Comparison of ENCODE assay signal across 1 cellular context in the genomic region with DNA sequence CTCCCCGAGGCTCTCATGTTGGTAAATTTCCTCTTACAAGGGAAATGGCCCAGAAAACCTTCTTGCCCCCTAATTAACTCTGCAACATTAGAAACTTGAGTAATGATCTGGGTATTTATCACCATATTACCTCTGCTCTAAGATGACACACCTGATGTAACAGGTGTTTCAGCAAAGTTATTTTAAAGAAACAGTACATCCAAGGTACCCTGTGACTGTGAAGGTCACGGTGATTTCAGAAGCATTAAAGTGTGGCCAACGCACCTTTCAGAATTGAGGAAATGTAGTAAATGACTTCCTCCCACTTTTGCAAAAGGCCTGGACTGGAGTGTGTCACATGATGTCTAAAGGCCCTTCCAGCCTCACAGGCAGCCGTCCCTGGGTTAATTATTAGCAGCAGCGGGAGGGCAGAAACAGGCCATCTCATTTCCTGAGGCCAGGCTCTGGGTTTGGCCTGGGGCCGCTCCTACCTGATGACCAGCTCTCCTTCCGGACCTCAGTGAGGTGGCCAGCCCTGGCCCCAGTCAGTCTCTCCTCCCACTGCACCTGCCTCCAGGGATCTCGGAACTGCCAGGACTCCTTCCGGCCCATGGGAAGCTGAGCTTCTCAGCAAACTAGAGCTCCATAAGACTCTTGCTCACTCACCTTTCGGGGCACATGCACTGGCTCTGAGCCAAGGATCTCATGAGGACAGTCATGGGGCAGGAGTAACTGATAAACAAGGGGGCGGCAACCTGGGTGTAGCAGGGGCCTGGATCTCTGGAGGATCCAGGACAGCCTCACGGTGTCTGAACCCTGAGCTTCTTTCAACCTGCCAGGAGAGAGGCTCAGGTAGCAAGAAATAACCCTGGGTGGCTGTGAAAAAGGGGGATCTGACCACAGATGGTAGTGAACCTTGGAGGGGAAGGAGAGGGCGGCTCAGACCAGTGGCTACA.
TF ChIP-seq lines count a peak whose summit lies in the region.

No MANE protein-coding gene starts in this region.

TF ChIP-seq in HepG2, 621 proteins besides CTCF, POLR2A, EP300 and RAD21 (continued from another document and continues in another):
- TF ChIP-seq, protein P1, sequence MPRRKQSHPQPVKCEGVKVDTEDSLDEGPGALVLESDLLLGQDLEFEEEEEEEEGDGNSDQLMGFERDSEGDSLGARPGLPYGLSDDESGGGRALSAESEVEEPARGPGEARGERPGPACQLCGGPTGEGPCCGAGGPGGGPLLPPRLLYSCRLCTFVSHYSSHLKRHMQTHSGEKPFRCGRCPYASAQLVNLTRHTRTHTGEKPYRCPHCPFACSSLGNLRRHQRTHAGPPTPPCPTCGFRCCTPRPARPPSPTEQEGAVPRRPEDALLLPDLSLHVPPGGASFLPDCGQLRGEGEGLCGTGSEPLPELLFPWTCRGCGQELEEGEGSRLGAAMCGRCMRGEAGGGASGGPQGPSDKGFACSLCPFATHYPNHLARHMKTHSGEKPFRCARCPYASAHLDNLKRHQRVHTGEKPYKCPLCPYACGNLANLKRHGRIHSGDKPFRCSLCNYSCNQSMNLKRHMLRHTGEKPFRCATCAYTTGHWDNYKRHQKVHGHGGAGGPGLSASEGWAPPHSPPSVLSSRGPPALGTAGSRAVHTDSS (CRISPR knock-in tag; conservative IDR thresholded peaks at IDR 0.05), result no peak
- TF ChIP-seq PCBP1 (IDR thresholded peaks at IDR 0.05; ENCODE audit: borderline replicate concordance, low read depth, low read length), result no peak
- TF ChIP-seq ARNT2 (CRISPR knock-in tag; IDR thresholded peaks at IDR 0.05; ENCODE audit: low read depth), result peak; percentile 39; the same call in 1 of the 2 replicates
- TF ChIP-seq, protein P2, sequence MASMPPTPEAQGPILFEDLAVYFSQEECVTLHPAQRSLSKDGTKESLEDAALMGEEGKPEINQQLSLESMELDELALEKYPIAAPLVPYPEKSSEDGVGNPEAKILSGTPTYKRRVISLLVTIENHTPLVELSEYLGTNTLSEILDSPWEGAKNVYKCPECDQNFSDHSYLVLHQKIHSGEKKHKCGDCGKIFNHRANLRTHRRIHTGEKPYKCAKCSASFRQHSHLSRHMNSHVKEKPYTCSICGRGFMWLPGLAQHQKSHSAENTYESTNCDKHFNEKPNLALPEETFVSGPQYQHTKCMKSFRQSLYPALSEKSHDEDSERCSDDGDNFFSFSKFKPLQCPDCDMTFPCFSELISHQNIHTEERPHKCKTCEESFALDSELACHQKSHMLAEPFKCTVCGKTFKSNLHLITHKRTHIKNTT (CRISPR knock-in tag; IDR thresholded peaks at IDR 0.05), result no peak
- TF ChIP-seq, protein P3, sequence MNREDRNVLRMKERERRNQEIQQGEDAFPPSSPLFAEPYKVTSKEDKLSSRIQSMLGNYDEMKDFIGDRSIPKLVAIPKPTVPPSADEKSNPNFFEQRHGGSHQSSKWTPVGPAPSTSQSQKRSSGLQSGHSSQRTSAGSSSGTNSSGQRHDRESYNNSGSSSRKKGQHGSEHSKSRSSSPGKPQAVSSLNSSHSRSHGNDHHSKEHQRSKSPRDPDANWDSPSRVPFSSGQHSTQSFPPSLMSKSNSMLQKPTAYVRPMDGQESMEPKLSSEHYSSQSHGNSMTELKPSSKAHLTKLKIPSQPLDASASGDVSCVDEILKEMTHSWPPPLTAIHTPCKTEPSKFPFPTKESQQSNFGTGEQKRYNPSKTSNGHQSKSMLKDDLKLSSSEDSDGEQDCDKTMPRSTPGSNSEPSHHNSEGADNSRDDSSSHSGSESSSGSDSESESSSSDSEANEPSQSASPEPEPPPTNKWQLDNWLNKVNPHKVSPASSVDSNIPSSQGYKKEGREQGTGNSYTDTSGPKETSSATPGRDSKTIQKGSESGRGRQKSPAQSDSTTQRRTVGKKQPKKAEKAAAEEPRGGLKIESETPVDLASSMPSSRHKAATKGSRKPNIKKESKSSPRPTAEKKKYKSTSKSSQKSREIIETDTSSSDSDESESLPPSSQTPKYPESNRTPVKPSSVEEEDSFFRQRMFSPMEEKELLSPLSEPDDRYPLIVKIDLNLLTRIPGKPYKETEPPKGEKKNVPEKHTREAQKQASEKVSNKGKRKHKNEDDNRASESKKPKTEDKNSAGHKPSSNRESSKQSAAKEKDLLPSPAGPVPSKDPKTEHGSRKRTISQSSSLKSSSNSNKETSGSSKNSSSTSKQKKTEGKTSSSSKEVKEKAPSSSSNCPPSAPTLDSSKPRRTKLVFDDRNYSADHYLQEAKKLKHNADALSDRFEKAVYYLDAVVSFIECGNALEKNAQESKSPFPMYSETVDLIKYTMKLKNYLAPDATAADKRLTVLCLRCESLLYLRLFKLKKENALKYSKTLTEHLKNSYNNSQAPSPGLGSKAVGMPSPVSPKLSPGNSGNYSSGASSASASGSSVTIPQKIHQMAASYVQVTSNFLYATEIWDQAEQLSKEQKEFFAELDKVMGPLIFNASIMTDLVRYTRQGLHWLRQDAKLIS (CRISPR knock-in tag; IDR thresholded peaks at IDR 0.05), result no peak
- TF ChIP-seq, protein P4, sequence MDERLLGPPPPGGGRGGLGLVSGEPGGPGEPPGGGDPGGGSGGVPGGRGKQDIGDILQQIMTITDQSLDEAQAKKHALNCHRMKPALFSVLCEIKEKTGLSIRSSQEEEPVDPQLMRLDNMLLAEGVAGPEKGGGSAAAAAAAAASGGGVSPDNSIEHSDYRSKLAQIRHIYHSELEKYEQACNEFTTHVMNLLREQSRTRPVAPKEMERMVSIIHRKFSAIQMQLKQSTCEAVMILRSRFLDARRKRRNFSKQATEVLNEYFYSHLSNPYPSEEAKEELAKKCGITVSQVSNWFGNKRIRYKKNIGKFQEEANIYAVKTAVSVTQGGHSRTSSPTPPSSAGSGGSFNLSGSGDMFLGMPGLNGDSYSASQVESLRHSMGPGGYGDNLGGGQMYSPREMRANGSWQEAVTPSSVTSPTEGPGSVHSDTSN (CRISPR knock-in tag; IDR thresholded peaks at IDR 0.05), result no peak
- TF ChIP-seq ZNF20 (CRISPR knock-in tag; IDR thresholded peaks at IDR 0.05), result no peak
- peak; percentile 34; the same call in 1 of the 2 replicates for TF ChIP-seq GABPA (IDR thresholded peaks at IDR 0.05; ENCODE audit: low read depth, low read length)
- TF ChIP-seq GABPA (CRISPR knock-in tag; IDR thresholded peaks at IDR 0.05; ENCODE audit: low read depth), result peak; percentile 77
- TF ChIP-seq ZNF777 (CRISPR knock-in tag; IDR thresholded peaks at IDR 0.05), result peak; percentile 72
- TF ChIP-seq, protein P5, sequence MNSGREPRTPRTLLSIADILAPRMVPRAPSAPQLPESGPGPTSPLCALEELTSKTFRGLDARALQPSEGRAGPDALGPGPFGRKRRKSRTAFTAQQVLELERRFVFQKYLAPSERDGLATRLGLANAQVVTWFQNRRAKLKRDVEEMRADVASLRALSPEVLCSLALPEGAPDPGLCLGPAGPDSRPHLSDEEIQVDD (CRISPR knock-in tag; IDR thresholded peaks at IDR 0.05; ENCODE audit: borderline replicate concordance), result no peak
- no peak for TF ChIP-seq DNMT1 (CRISPR knock-in tag; IDR thresholded peaks at IDR 0.05)
- TF ChIP-seq ZNF235 (CRISPR knock-in tag; IDR thresholded peaks at IDR 0.05; ENCODE audit: borderline replicate concordance), result no peak
- TF ChIP-seq, protein P6, sequence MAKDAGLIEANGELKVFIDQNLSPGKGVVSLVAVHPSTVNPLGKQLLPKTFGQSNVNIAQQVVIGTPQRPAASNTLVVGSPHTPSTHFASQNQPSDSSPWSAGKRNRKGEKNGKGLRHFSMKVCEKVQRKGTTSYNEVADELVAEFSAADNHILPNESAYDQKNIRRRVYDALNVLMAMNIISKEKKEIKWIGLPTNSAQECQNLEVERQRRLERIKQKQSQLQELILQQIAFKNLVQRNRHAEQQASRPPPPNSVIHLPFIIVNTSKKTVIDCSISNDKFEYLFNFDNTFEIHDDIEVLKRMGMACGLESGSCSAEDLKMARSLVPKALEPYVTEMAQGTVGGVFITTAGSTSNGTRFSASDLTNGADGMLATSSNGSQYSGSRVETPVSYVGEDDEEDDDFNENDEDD (CRISPR knock-in tag; IDR thresholded peaks at IDR 0.05; ENCODE audit: borderline replicate concordance), result no peak
- TF ChIP-seq TAF15 (IDR thresholded peaks at IDR 0.05; ENCODE audit: low read depth, low read length, poor library complexity, severe bottlenecking), result no peak
- no peak for TF ChIP-seq ZNF550 (CRISPR knock-in tag; IDR thresholded peaks at IDR 0.05; ENCODE audit: borderline replicate concordance)
- TF ChIP-seq TBX2 (CRISPR knock-in tag; IDR thresholded peaks at IDR 0.05; ENCODE audit: borderline replicate concordance), result peak; percentile 74
- no peak for TF ChIP-seq MZF1 (CRISPR knock-in tag; IDR thresholded peaks at IDR 0.05; ENCODE audit: borderline replicate concordance)
- TF ChIP-seq, protein P7, sequence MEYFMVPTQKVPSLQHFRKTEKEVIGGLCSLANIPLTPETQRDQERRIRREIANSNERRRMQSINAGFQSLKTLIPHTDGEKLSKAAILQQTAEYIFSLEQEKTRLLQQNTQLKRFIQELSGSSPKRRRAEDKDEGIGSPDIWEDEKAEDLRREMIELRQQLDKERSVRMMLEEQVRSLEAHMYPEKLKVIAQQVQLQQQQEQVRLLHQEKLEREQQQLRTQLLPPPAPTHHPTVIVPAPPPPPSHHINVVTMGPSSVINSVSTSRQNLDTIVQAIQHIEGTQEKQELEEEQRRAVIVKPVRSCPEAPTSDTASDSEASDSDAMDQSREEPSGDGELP (IDR thresholded peaks at IDR 0.05; ENCODE audit: borderline replicate concordance, low read depth), result peak; percentile 62; the same call in 1 of the 2 replicates
- TF ChIP-seq FOXO1 (CRISPR knock-in tag; IDR thresholded peaks at IDR 0.05), result peak; percentile 56
- no peak for TF ChIP-seq ZNF879 (CRISPR knock-in tag; IDR thresholded peaks at IDR 0.05)
- TF ChIP-seq ZNF619 (CRISPR knock-in tag; IDR thresholded peaks at IDR 0.05), result peak; percentile 44; the same call in 1 of the 2 replicates
- TF ChIP-seq, protein P8, sequence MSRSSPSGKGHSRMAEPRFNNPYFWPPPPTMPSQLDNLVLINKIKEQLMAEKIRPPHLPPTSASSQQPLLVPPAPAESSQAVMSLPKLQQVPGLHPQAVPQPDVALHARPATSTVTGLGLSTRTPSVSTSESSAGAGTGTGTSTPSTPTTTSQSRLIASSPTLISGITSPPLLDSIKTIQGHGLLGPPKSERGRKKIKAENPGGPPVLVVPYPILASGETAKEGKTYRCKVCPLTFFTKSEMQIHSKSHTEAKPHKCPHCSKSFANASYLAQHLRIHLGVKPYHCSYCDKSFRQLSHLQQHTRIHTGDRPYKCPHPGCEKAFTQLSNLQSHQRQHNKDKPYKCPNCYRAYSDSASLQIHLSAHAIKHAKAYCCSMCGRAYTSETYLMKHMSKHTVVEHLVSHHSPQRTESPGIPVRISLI (CRISPR knock-in tag; IDR thresholded peaks at IDR 0.05; ENCODE audit: borderline replicate concordance), result 0 out of 2 replicates have a peak, but pooled peaks have one; percentile 39
- peak; percentile 88 for TF ChIP-seq MED1 (CRISPR knock-in tag; IDR thresholded peaks at IDR 0.05)
- no peak for TF ChIP-seq GTF3A (CRISPR knock-in tag; conservative IDR thresholded peaks at IDR 0.05)
- TF ChIP-seq, protein P9, sequence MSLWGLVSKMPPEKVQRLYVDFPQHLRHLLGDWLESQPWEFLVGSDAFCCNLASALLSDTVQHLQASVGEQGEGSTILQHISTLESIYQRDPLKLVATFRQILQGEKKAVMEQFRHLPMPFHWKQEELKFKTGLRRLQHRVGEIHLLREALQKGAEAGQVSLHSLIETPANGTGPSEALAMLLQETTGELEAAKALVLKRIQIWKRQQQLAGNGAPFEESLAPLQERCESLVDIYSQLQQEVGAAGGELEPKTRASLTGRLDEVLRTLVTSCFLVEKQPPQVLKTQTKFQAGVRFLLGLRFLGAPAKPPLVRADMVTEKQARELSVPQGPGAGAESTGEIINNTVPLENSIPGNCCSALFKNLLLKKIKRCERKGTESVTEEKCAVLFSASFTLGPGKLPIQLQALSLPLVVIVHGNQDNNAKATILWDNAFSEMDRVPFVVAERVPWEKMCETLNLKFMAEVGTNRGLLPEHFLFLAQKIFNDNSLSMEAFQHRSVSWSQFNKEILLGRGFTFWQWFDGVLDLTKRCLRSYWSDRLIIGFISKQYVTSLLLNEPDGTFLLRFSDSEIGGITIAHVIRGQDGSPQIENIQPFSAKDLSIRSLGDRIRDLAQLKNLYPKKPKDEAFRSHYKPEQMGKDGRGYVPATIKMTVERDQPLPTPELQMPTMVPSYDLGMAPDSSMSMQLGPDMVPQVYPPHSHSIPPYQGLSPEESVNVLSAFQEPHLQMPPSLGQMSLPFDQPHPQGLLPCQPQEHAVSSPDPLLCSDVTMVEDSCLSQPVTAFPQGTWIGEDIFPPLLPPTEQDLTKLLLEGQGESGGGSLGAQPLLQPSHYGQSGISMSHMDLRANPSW (CRISPR knock-in tag; IDR thresholded peaks at IDR 0.05; ENCODE audit: borderline replicate concordance), result no peak
- TF ChIP-seq, protein P10, sequence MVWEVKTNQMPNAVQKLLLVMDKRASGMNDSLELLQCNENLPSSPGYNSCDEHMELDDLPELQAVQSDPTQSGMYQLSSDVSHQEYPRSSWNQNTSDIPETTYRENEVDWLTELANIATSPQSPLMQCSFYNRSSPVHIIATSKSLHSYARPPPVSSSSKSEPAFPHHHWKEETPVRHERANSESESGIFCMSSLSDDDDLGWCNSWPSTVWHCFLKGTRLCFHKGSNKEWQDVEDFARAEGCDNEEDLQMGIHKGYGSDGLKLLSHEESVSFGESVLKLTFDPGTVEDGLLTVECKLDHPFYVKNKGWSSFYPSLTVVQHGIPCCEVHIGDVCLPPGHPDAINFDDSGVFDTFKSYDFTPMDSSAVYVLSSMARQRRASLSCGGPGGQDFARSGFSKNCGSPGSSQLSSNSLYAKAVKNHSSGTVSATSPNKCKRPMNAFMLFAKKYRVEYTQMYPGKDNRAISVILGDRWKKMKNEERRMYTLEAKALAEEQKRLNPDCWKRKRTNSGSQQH (CRISPR knock-in tag; IDR thresholded peaks at IDR 0.05; ENCODE audit: low read depth), result 0 out of 2 replicates have a peak, but pooled peaks have one; percentile 65
- TF ChIP-seq ZNF484 (CRISPR knock-in tag; IDR thresholded peaks at IDR 0.05; ENCODE audit: borderline replicate concordance, low read depth), result no peak
- TF ChIP-seq SIN3B (IDR thresholded peaks at IDR 0.05; ENCODE audit: low read length), result no peak
- no peak for TF ChIP-seq ONECUT2 (CRISPR knock-in tag; IDR thresholded peaks at IDR 0.05)
- TF ChIP-seq SRSF1 (optimal IDR thresholded peaks at IDR 0.05; ENCODE audit: low read depth, low read length), result no peak
- no peak for TF ChIP-seq ZNF83 (CRISPR knock-in tag; IDR thresholded peaks at IDR 0.05; ENCODE audit: borderline replicate concordance)
- TF ChIP-seq, protein P11, sequence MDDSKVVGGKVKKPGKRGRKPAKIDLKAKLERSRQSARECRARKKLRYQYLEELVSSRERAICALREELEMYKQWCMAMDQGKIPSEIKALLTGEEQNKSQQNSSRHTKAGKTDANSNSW (CRISPR knock-in tag; IDR thresholded peaks at IDR 0.05; ENCODE audit: borderline replicate concordance), result no peak
- TF ChIP-seq, protein P12, sequence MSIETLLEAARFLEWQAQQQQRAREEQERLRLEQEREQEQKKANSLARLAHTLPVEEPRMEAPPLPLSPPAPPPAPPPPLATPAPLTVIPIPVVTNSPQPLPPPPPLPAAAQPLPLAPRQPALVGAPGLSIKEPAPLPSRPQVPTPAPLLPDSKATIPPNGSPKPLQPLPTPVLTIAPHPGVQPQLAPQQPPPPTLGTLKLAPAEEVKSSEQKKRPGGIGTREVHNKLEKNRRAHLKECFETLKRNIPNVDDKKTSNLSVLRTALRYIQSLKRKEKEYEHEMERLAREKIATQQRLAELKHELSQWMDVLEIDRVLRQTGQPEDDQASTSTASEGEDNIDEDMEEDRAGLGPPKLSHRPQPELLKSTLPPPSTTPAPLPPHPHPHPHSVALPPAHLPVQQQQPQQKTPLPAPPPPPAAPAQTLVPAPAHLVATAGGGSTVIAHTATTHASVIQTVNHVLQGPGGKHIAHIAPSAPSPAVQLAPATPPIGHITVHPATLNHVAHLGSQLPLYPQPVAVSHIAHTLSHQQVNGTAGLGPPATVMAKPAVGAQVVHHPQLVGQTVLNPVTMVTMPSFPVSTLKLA (IDR thresholded peaks at IDR 0.05), result peak; percentile 24; the same call in 1 of the 2 replicates
- no peak for TF ChIP-seq POLR2AphosphoS2 (IDR thresholded peaks at IDR 0.05; ENCODE audit: low read depth, low read length)
